In the genomic region with DNA sequence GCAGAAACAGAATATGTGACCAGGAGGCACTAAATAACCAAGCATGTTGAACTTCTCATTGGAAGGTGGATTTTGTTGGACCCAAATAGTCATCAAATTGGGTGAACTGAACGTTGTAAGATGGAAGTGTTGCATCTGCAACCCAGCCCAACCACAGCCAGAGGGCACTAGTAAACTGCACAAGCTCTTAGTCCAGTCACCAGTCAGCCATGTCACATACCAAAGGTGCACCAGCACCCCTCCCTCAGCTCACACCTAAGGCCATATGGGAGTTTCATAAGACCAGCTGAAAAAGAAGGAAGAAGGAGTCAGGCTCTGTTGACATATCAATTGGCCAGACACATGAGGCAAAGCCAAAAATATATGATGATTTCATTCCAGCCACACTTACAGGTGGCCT, we compare ENCODE assay signal across 8 cellular contexts.
A peak's percentile ranks its signal among the peaks of the same experiment; 100 is the strongest.
DNase-seq lines count a peak whose midpoint lies in the region; ATAC-seq, FAIRE-seq and TF ChIP-seq lines count a peak whose summit lies in the region.

No MANE protein-coding gene starts in this region.

- intact Hi-C loops in activated T-helper 1 cell treated with anti-CD3 and anti-CD28 coated beads, Interleukin-12 subunit alpha, Interleukin-12 subunit beta, Interleukin-2, Interleukin-4 antibody, amounts not matched to agents 30 ng/mL and 10 ng/mL and 1 ng/mL, durations not matched to agents 14 hours and 24 hours and 36 hours (cut with micrococcal nuclease): no loop called here

- H3K4me3 ChIP-seq in H1 (ENCODE audit: extremely low read depth in 1 of 4, insufficient read depth in 2 of 4, low read depth in 3 of 4, low read length in 4 of 4) (no peak overlapping the region), Peyer's patch (no peak overlapping the region)

- H2BK120ac ChIP-seq in H1 (replicated peaks; ENCODE audit: low read depth, low read length): no peak overlapping the region

- H3K36me3 Mint-ChIP-seq in activated T-helper 1 cell treated with anti-CD3 and anti-CD28 coated beads, Interleukin-12 subunit alpha, Interleukin-12 subunit beta, Interleukin-2, Interleukin-4 antibody, amounts not matched to agents 30 ng/mL and 10 ng/mL and 1 ng/mL, durations not matched to agents 14 hours and 24 hours and 36 hours (ENCODE audit: low read depth): no peaks in the 10 kb centered on the region

- TF ChIP-seq CTCF in H1 (IDR thresholded peaks at IDR 0.05; ENCODE audit: control extremely low read depth in 1 of 3, insufficient read depth in 1 of 3, low read depth in 1 of 3, low read length in 3 of 3) (peak; percentile 41 to 70 (median 49)), Peyer's patch (IDR thresholded peaks at IDR 0.05) (peak in 3 of 6 experiments; percentile 30 to 36 (median 31))

- H3K4me1 ChIP-seq in H1 (replicated peaks in 1 of 4; ENCODE audit: control insufficient read depth in 3 of 4, insufficient read depth in 4 of 4, low read length in 3 of 4) (no peaks in the 10 kb centered on the region), Peyer's patch (no peaks in the 10 kb centered on the region)

- TF ChIP-seq POLR2A in H1 (IDR thresholded peaks at IDR 0.05; ENCODE audit: control extremely low read depth in 1 of 2, low read depth in 2 of 2, low read length in 2 of 2) (no peak), Peyer's patch (IDR thresholded peaks at IDR 0.05) (no peak)

- H2BK15ac ChIP-seq in H1 (ENCODE audit: low read length): no peak overlapping the region

- H4K20me1 ChIP-seq in H1 (replicated peaks in 1 of 2; ENCODE audit: control insufficient read depth in 1 of 2, insufficient read depth in 2 of 2, low read length in 2 of 2): no peaks in the 10 kb centered on the region

- TF ChIP-seq EP300 in H1 (IDR thresholded peaks at IDR 0.05; ENCODE audit: borderline replicate concordance in 1 of 2, low read depth in 2 of 2, low read length in 2 of 2): no peak

- no peak overlapping the region for H3K4ac ChIP-seq in H1 (replicated peaks; ENCODE audit: insufficient read length, low read depth, low read length)

- H3K9ac ChIP-seq in H1 (replicated peaks in 1 of 4; ENCODE audit: extremely low read depth in 1 of 4, low read depth in 3 of 4, low read length in 3 of 4): no peak overlapping the region

- H3K18ac ChIP-seq in H1 (ENCODE audit: extremely low read depth, low read length): no peak overlapping the region

- H3K9me3 ChIP-seq in H1 (ENCODE audit: insufficient read depth in 2 of 2, low read depth in 1 of 2, low read length in 1 of 2): no peaks in the 10 kb centered on the region
- H3K9me3 ChIP-seq in Peyer's patch: no peaks in the 10 kb centered on the region

- FAIRE-seq in H1 (lab: Jason Lieb, UNC): peak; percentile 65

- no peaks in the 10 kb centered on the region for H3K27me3 Mint-ChIP-seq in activated T-helper 1 cell treated with anti-CD3 and anti-CD28 coated beads, Interleukin-12 subunit alpha, Interleukin-12 subunit beta, Interleukin-2, Interleukin-4 antibody, amounts not matched to agents 30 ng/mL and 10 ng/mL and 1 ng/mL, durations not matched to agents 14 hours and 24 hours and 36 hours (ENCODE audit: insufficient read depth)

- no peak overlapping the region for H2AFZ ChIP-seq in H1 (ENCODE audit: low read length)

- DNase-seq in ACHN (peak; percentile 43), HT-29 (ENCODE audit: low spot score) (peak; percentile 44), H1 (ENCODE audit: low read depth in 1 of 2, low spot score in 2 of 2) (no peak), SHP77 (lab: John Stamatoyannopoulos, UW) (no peak), Peyer's patch (no peak)
- no peak for DNase-seq in stimulated activated CD4-positive, alpha-beta T cell treated with anti-CD3 and anti-CD28 coated beads, Interleukin-4, amount 100 ng/mL, for 4 hours
- DNase-seq in activated T-helper 1 cell treated with anti-CD3 and anti-CD28 coated beads, Interleukin-12 subunit alpha, Interleukin-12 subunit beta, Interleukin-2, Interleukin-4 antibody, amounts not matched to agents 30 ng/mL and 10 ng/mL and 1 ng/mL, durations not matched to agents 14 hours and 24 hours and 36 hours (ENCODE audit: low spot score): no peak

- no peak overlapping the region for H3K4me3 Mint-ChIP-seq in activated T-helper 1 cell treated with anti-CD3 and anti-CD28 coated beads, Interleukin-12 subunit alpha, Interleukin-12 subunit beta, Interleukin-2, Interleukin-4 antibody, amounts not matched to agents 30 ng/mL and 10 ng/mL and 1 ng/mL, durations not matched to agents 14 hours and 24 hours and 36 hours

- POLR2A ChIA-PET in H1 (lab: Charles Lee; ENCODE audit: partially characterized antibody): no interaction called here

- no peak overlapping the region for H4K5ac ChIP-seq in H1 (ENCODE audit: insufficient read length, low read depth, low read length)

- H2AK5ac ChIP-seq in H1 (ENCODE audit: low read depth, low read length): no peak overlapping the region

- no peak overlapping the region for H4K91ac ChIP-seq in H1 (replicated peaks; ENCODE audit: insufficient read length, low read length)

- H3K79me2 ChIP-seq in H1 (ENCODE audit: control insufficient read depth in 1 of 2, insufficient read depth in 2 of 2, low read length in 2 of 2): no peaks in the 10 kb centered on the region

- no peak overlapping the region for H2BK20ac ChIP-seq in H1 (ENCODE audit: low read length)

- H3K4me1 Mint-ChIP-seq in activated T-helper 1 cell treated with anti-CD3 and anti-CD28 coated beads, Interleukin-12 subunit alpha, Interleukin-12 subunit beta, Interleukin-2, Interleukin-4 antibody, amounts not matched to agents 30 ng/mL and 10 ng/mL and 1 ng/mL, durations not matched to agents 14 hours and 24 hours and 36 hours (ENCODE audit: low read depth): no peaks in the 10 kb centered on the region

- H3K79me1 ChIP-seq in H1 (ENCODE audit: low read depth, low read length): no peaks in the 10 kb centered on the region

- H3K27me3 ChIP-seq in H1 (replicated peaks in 1 of 4; ENCODE audit: control insufficient read depth in 3 of 4, extremely low read depth in 1 of 4, insufficient read depth in 3 of 4, low read length in 3 of 4) (no peaks in the 10 kb centered on the region), Peyer's patch (no peaks in the 10 kb centered on the region)

- CTCF ChIA-PET in H1 (lab: Charles Lee; ENCODE audit: partially characterized antibody): interaction anchor here (0.9 kb wide), 1 partner anchor 131 kb away, joined by 3 read pairs; no protein-coding TSS in a partner anchor

- no peak overlapping the region for H4K8ac ChIP-seq in H1 (ENCODE audit: extremely low read depth, insufficient read depth, low read length)

- no peak overlapping the region for H3K4me2 ChIP-seq in H1 (ENCODE audit: insufficient read depth in 1 of 2, low read depth in 2 of 2, low read length in 2 of 2)

- no peak overlapping the region for H2BK12ac ChIP-seq in H1 (ENCODE audit: low read depth, low read length)

- no peaks in the 10 kb centered on the region for H3K9me3 Mint-ChIP-seq in activated T-helper 1 cell treated with anti-CD3 and anti-CD28 coated beads, Interleukin-12 subunit alpha, Interleukin-12 subunit beta, Interleukin-2, Interleukin-4 antibody, amounts not matched to agents 30 ng/mL and 10 ng/mL and 1 ng/mL, durations not matched to agents 14 hours and 24 hours and 36 hours

- H3K56ac ChIP-seq in H1 (replicated peaks; ENCODE audit: insufficient read length, low read depth, low read length): no peak overlapping the region

- H3K14ac ChIP-seq in H1 (ENCODE audit: insufficient read length): no peak overlapping the region

- TF ChIP-seq RAD21 in H1 (IDR thresholded peaks at IDR 0.05 in 1 of 2, conservative IDR thresholded peaks at IDR 0.05 in 1 of 2; ENCODE audit: low read depth in 2 of 2, low read length in 2 of 2): peak; percentile 73 to 76

- no peaks in the 10 kb centered on the region for H3K23me2 ChIP-seq in H1 (ENCODE audit: low read depth, low read length)

- no peak overlapping the region for H3K23ac ChIP-seq in H1 (ENCODE audit: insufficient read length)

- no peak overlapping the region for H3K27ac Mint-ChIP-seq in activated T-helper 1 cell treated with anti-CD3 and anti-CD28 coated beads, Interleukin-12 subunit alpha, Interleukin-12 subunit beta, Interleukin-2, Interleukin-4 antibody, amounts not matched to agents 30 ng/mL and 10 ng/mL and 1 ng/mL, durations not matched to agents 14 hours and 24 hours and 36 hours

- H3K36me3 ChIP-seq in H1 (ENCODE audit: control insufficient read depth in 2 of 4, insufficient read depth in 4 of 4, low read length in 3 of 4) (no peaks in the 10 kb centered on the region), Peyer's patch (no peaks in the 10 kb centered on the region)

- H2BK5ac ChIP-seq in H1 (ENCODE audit: low read depth, low read length): no peak overlapping the region

- 87% methylated on average over 1 of the region's 1 CpG; no CpG with 5 or more reads in 1 of the 2 experiments for whole genome bisulfite sequencing in H1 (ENCODE audit: extremely low coverage in 1 of 2, insufficient coverage in 1 of 2, insufficient read length in 1 of 2, insufficient replicate concordance in 2 of 2, low coverage in 1 of 2, low lambda C conversion rate in 2 of 2, missing lambda C conversion rate in 1 of 2), 2 experiments

- in situ Hi-C loops in ACHN (cut with HindIII; ENCODE audit: low pct_ligation_motif_present, low pct_unique_long_range_greater_than_20kb, low sequenced_read_pairs): no loop called here

- H3K27ac ChIP-seq in H1 (ENCODE audit: low read depth, low read length) (no peak overlapping the region), Peyer's patch (no peak overlapping the region)

- ATAC-seq in GM19351 (IDR thresholded peaks at IDR 0.05; ENCODE audit: unreplicated experiment): peak; percentile 66

TF ChIP-seq in H1, 55 proteins besides CTCF, POLR2A, EP300 and RAD21:
- TF ChIP-seq YY1 (IDR thresholded peaks at IDR 0.05; ENCODE audit: low read depth, low read length): peak; percentile 66; the same call in 1 of the 2 replicates
- no peak for TF ChIP-seq GABPA (IDR thresholded peaks at IDR 0.05; ENCODE audit: borderline replicate concordance, insufficient read depth, low read length)
TF ChIP-seq in H1: peak in this region for 1.

Comparison
In these comparisons a context has a peak if more than half of its experiments do, and no peak if none do; other contexts are left out.
1. DNase-seq: peak in ACHN (single experiment) and HT-29 (single experiment); none in H1 (0 of 2), SHP77 (0 of 2), Peyer's patch (0 of 3), stimulated activated CD4-positive, alpha-beta T cell treated with anti-CD3 and anti-CD28 coated beads, Interleukin-4, amount 100 ng/mL, for 4 hours (0 of 2) and activated T-helper 1 cell treated with anti-CD3 and anti-CD28 coated beads, Interleukin-12 subunit alpha, Interleukin-12 subunit beta, Interleukin-2, Interleukin-4 antibody, amounts not matched to agents 30 ng/mL and 10 ng/mL and 1 ng/mL, durations not matched to agents 14 hours and 24 hours and 36 hours (single experiment).